Comparison of ENCODE assay signal across 14 cellular contexts in the genomic region with DNA sequence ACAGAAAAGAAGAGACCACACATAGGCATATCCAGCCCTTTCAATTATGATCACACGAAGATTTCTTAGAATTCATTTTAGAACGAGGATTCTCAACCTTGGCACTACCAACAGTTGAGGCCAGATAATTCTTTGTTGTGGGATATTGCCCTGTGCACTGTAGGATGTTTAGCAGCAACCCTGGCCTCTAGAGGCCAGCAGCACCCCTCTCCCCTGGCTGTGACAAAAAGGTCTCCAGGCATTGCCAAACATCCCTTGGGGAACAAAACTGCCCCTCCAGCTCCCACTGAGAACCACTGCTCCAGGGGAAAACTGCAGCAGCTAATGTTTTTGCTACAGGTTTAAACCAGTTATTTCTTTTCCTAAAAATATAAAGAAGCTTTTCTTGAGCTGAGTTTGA. TPM values are rescaled to one million over a fixed set of nuclear protein-coding genes. Genes with fewer than 3 reads are reported as not detected.
DNase-seq lines count a peak whose midpoint lies in the region; ATAC-seq and TF ChIP-seq lines count a peak whose summit lies in the region.
"Had no signal": no experiment of that assay in that cellular context is flagged by ENCODE, and none has a peak within 500 bp of the region (broad histone marks: within the 10 kb centered on the region; RNA-seq: fewer than 3 reads in every experiment).

No MANE protein-coding gene starts in this region.

- peak overlapping the region in 1 of 11 experiments; percentile 36; a peak in 1 of 22 replicates for H3K27ac ChIP-seq in BLaER1 treated with 17β-estradiol and CSF1 and Interleukin-3, amounts not matched to agents 10 nM and 100 nM
- H3K27ac ChIP-seq in mesendoderm (ENCODE audit: low read depth, low read length) (no peak overlapping the region), left ventricle myocardium inferior (replicated peaks) (no peak overlapping the region), neuronal stem cell (replicated peaks; ENCODE audit: low read length) (no peak overlapping the region)
- H3K27ac ChIP-seq: right atrium auricular region, upper lobe of left lung had no signal

- H3K56ac ChIP-seq in mesendoderm (ENCODE audit: low read length): peak overlapping the region; percentile 25

- no peak overlapping the region for H3K4me3 ChIP-seq in BLaER1 treated with 17β-estradiol and CSF1 and Interleukin-3, amounts not matched to agents 10 nM and 100 nM
- H3K4me3 ChIP-seq in mesendoderm (ENCODE audit: low read length): no peak overlapping the region
- H3K4me3 ChIP-seq in left ventricle myocardium inferior: no peak overlapping the region
- no peak overlapping the region for H3K4me3 ChIP-seq in neuronal stem cell (ENCODE audit: low read length in 2 of 2)
- H3K4me3 ChIP-seq: right atrium auricular region, upper lobe of left lung had no signal

- H3K4ac ChIP-seq in mesendoderm (ENCODE audit: low read depth, low read length) (no peak overlapping the region), neuronal stem cell (ENCODE audit: low read length) (no peak overlapping the region)

- WGBS in mesendoderm (ENCODE audit: extremely low coverage, insufficient coverage, low lambda C conversion rate): no CpG with 5 or more reads among the region's 2 CpGs
- WGBS in neuronal stem cell (ENCODE audit: extremely low coverage in 2 of 2, insufficient read length in 2 of 2, insufficient replicate concordance in 1 of 2), 2 donors: no CpG with 5 or more reads among the region's 2 CpGs

- H3K79me2 ChIP-seq in mesendoderm (ENCODE audit: control insufficient read depth, insufficient read depth, low read length): peaks cover 20% of the 10 kb centered on the region

- peak overlapping the region in 9 of 11 experiments; percentile 41 to 58 (median 45); a peak in 18 of 22 replicates for H3K4me2 ChIP-seq in BLaER1 treated with 17β-estradiol and CSF1 and Interleukin-3, amounts not matched to agents 10 nM and 100 nM
- no peak overlapping the region for H3K4me2 ChIP-seq in mesendoderm (ENCODE audit: low read length)
- no peak overlapping the region for H3K4me2 ChIP-seq in neuronal stem cell (ENCODE audit: insufficient read depth, low read length, poor library complexity, severe bottlenecking)

- DNase-seq in cerebellar cortex (ENCODE audit: low spot score): peak; percentile 8
- DNase-seq in mesendoderm: peak; percentile 61
- DNase-seq in left ventricle myocardium inferior: no peak
- no peak for DNase-seq in neuronal stem cell (ENCODE audit: low spot score)
- DNase-seq: activated gamma-delta T cell treated with Interleukin-2 at 50 U/mL for 16 hours; naive B cell; NCI-H2171 treated with DMSO at 0.1 percent for 48 hours; stimulated activated CD4-positive, alpha-beta T cell treated with anti-CD3 and anti-CD28 coated beads, Interleukin-4, amount 100 ng/mL, for 1 hour; upper lobe of left lung had no signal

- no peak overlapping the region for H2BK15ac ChIP-seq in mesendoderm (replicated peaks; ENCODE audit: low read depth)
- no peak overlapping the region for H2BK15ac ChIP-seq in neuronal stem cell (ENCODE audit: low read length)

- no peak overlapping the region for H3K23ac ChIP-seq in mesendoderm (ENCODE audit: low read length)
- H3K23ac ChIP-seq in neuronal stem cell (ENCODE audit: low read depth, low read length, poor library complexity): no peak overlapping the region

- no peak overlapping the region for H4K91ac ChIP-seq in neuronal stem cell (ENCODE audit: low read depth, low read length, poor library complexity)

- no peak overlapping the region for H2BK5ac ChIP-seq in mesendoderm (ENCODE audit: low read length)
- H2BK5ac ChIP-seq in neuronal stem cell (ENCODE audit: low read length): no peak overlapping the region

- intact Hi-C loops in left ventricle myocardium inferior (cut with micrococcal nuclease): no loop called here

- H3K79me1 ChIP-seq in mesendoderm (ENCODE audit: low read length) (peaks cover 9% of the 10 kb centered on the region), neuronal stem cell (ENCODE audit: low read depth, low read length) (peaks cover 3% of the 10 kb centered on the region)

- H3K18ac ChIP-seq in mesendoderm (ENCODE audit: low read length) (no peak overlapping the region), neuronal stem cell (ENCODE audit: low read length) (no peak overlapping the region)

- ATAC-seq in GM18519 (IDR thresholded peaks at IDR 0.05; ENCODE audit: low FRiP score, unreplicated experiment): no peak
- no peak for ATAC-seq in GM21619 (IDR thresholded peaks at IDR 0.05; ENCODE audit: unreplicated experiment)

- no peak overlapping the region for H2AFZ ChIP-seq in neuronal stem cell (ENCODE audit: low read length)

- H2AK5ac ChIP-seq in mesendoderm (ENCODE audit: low read length): no peak overlapping the region
- H2AK5ac ChIP-seq in neuronal stem cell (ENCODE audit: low read depth, low read length): no peak overlapping the region

- peaks cover 0 to 35% (median 20%) of the 10 kb centered on the region in 11 experiments; a peak in 9 of 22 replicates for H3K36me3 ChIP-seq in BLaER1 treated with 17β-estradiol and CSF1 and Interleukin-3, amounts not matched to agents 10 nM and 100 nM
- H3K36me3 ChIP-seq in mesendoderm (ENCODE audit: control insufficient read depth, insufficient read depth, low read length) (no peaks in the 10 kb centered on the region), left ventricle myocardium inferior (no peaks in the 10 kb centered on the region), neuronal stem cell (replicated peaks in 1 of 2; ENCODE audit: control insufficient read depth in 2 of 2, insufficient read depth in 2 of 2, low read length in 2 of 2) (no peaks in the 10 kb centered on the region)
- H3K36me3 ChIP-seq: right atrium auricular region, upper lobe of left lung had no signal

- peaks cover 0 to 48% (median 36%) of the 10 kb centered on the region in 11 experiments; a peak in 20 of 22 replicates for H3K9me3 ChIP-seq in BLaER1 treated with 17β-estradiol and CSF1 and Interleukin-3, amounts not matched to agents 10 nM and 100 nM (replicated peaks in 1 of 11)
- H3K9me3 ChIP-seq in left ventricle myocardium inferior (replicated peaks) (peaks cover 12% of the 10 kb centered on the region), neuronal stem cell (replicated peaks in 1 of 2; ENCODE audit: control insufficient read depth in 2 of 2, insufficient read depth in 1 of 2, low read depth in 1 of 2, low read length in 2 of 2) (no peaks in the 10 kb centered on the region)
- H3K9me3 ChIP-seq: upper lobe of left lung had no signal

- no peak overlapping the region for H3K14ac ChIP-seq in neuronal stem cell (ENCODE audit: low read length)

- no peak overlapping the region for H4K8ac ChIP-seq in mesendoderm (ENCODE audit: low read depth, low read length)
- no peak overlapping the region for H4K8ac ChIP-seq in neuronal stem cell (ENCODE audit: low read depth, low read length)

- H3K9ac ChIP-seq in BLaER1 treated with 17β-estradiol and CSF1 and Interleukin-3, amounts not matched to agents 10 nM and 100 nM: no peak overlapping the region
- H3K9ac ChIP-seq in mesendoderm (ENCODE audit: low read length) (no peak overlapping the region), neuronal stem cell (ENCODE audit: low read depth, low read length, poor library complexity) (no peak overlapping the region)

- peaks cover 0 to 64% (median 0%) of the 10 kb centered on the region in 11 experiments; a peak in 8 of 22 replicates for H4K20me1 ChIP-seq in BLaER1 treated with 17β-estradiol and CSF1 and Interleukin-3, amounts not matched to agents 10 nM and 100 nM

- H2BK12ac ChIP-seq in neuronal stem cell (ENCODE audit: low read length): no peak overlapping the region

- no peaks in the 10 kb centered on the region for H3K27me3 ChIP-seq in BLaER1 treated with 17β-estradiol and CSF1 and Interleukin-3, amounts not matched to agents 10 nM and 100 nM
- H3K27me3 ChIP-seq in mesendoderm (ENCODE audit: insufficient read depth, low read length, poor library complexity) (no peaks in the 10 kb centered on the region), left ventricle myocardium inferior (ENCODE audit: low read depth) (no peaks in the 10 kb centered on the region), neuronal stem cell (ENCODE audit: control insufficient read depth in 3 of 3, insufficient read depth in 3 of 3, low read depth in 1 of 3, low read length in 3 of 3) (no peaks in the 10 kb centered on the region)
- H3K27me3 ChIP-seq: right atrium auricular region, upper lobe of left lung had no signal

- no peak overlapping the region for H2BK120ac ChIP-seq in mesendoderm (ENCODE audit: low read depth, low read length)
- H2BK120ac ChIP-seq in neuronal stem cell (ENCODE audit: low read depth, low read length): no peak overlapping the region

- no peak overlapping the region for H4K5ac ChIP-seq in mesendoderm (ENCODE audit: low read length)

- TF ChIP-seq CTCF in LNCAP (IDR thresholded peaks at IDR 0.05): peak; percentile 30; the same call in 1 of the 2 replicates
- no peak for TF ChIP-seq CTCF in left ventricle myocardium inferior (IDR thresholded peaks at IDR 0.05; ENCODE audit: borderline replicate concordance)

- H3K4me1 ChIP-seq in BLaER1 treated with 17β-estradiol and CSF1 and Interleukin-3, amounts not matched to agents 10 nM and 100 nM: peaks cover 23 to 49% (median 34%) of the 10 kb centered on the region in 10 experiments
- peaks cover 3% of the 10 kb centered on the region for H3K4me1 ChIP-seq in mesendoderm (ENCODE audit: control insufficient read depth, low read depth, low read length)
- H3K4me1 ChIP-seq in left ventricle myocardium inferior: no peaks in the 10 kb centered on the region
- H3K4me1 ChIP-seq in neuronal stem cell (ENCODE audit: control insufficient read depth in 2 of 2, insufficient read depth in 1 of 2, low read depth in 1 of 2, low read length in 2 of 2): peaks cover 5 to 18% of the 10 kb centered on the region in 2 donors
- H3K4me1 ChIP-seq: right atrium auricular region had no signal

RNA-seq across cellular contexts. Expression of gene NT5DC3, which starts 7.1 kb away (rescaled TPM):
- 3.4 TPM for polyA plus RNA-seq in mesendoderm (2013, experiment 1 of 2)
- polyA plus RNA-seq in mesendoderm (2013, experiment 2 of 2): 3.0 TPM
- total RNA-seq in left ventricle myocardium inferior: 3.1 TPM
- polyA plus RNA-seq in neuronal stem cell (2013, experiment 1 of 2): 2.2 TPM
- polyA plus RNA-seq in neuronal stem cell (2013, experiment 2 of 2): 2.2 TPM

Comparison
In these comparisons a context has a peak if more than half of its experiments do, and no peak if none do; other contexts are left out.
1. H3K4me2 ChIP-seq: peak in BLaER1 treated with 17β-estradiol and CSF1 and Interleukin-3, amounts not matched to agents 10 nM and 100 nM (9 of 11); none in mesendoderm (single experiment) and neuronal stem cell (single experiment).
2. DNase-seq: peak in cerebellar cortex (single experiment) and mesendoderm (single experiment); none in left ventricle myocardium inferior (single experiment) and neuronal stem cell (single experiment).